12 cellular contexts compared by ENCODE assay signal in the genomic region with DNA sequence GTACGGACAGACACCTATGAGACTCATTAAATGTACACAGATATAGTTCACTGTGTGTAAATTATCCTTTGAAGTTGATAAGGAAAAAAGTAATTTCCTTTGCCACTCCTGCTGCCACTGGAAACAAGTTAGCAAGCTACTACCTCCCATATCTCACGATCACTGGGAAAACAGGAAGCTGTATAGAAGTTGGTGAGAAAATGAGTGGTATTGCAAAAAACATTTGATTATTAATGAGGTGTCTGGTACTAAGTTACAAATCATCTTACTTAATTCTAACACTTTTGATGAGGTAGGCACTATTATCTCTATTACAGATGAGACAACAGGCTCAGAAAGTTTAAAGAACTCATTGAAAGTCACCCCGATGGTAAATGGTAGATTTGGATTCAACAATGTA.
DNase-seq lines count a peak whose midpoint lies in the region; ATAC-seq, FAIRE-seq and TF ChIP-seq lines count a peak whose summit lies in the region.
"Had no signal": no experiment of that assay in that cellular context is flagged by ENCODE, and none has a peak within 500 bp of the region (broad histone marks: within the 10 kb centered on the region; RNA-seq: fewer than 3 reads in every experiment).

No MANE protein-coding gene starts in this region.

- H3K4me1 Mint-ChIP-seq in MCF 10A (ENCODE audit: insufficient read depth, unreplicated experiment) = peaks cover 19% of the 10 kb centered on the region

- BruUV-seq in MCF 10A (replicated peaks; lab: Mats Ljungman, UMichigan) = no TSS peak
- no TSS peak for BruUV-seq in GM12878 (replicated peaks; lab: Mats Ljungman, UMichigan)

- no peak overlapping the region for H3K4me3 Mint-ChIP-seq in MCF 10A (ENCODE audit: unreplicated experiment)
- H3K4me3 Mint-ChIP-seq: central memory CD8-positive, alpha-beta T cell had no signal

- no peak for TF ChIP-seq RAD21 in GM12878 (IDR thresholded peaks at IDR 0.05; ENCODE audit: insufficient read depth, low read depth, low read length)

- TF ChIP-seq POLR2A in breast epithelium (IDR thresholded peaks at IDR 0.05) (no peak), GM12878 (IDR thresholded peaks at IDR 0.05; ENCODE audit: low read depth, low read length) (no peak), transverse colon (IDR thresholded peaks at IDR 0.05) (no peak)

- no peak overlapping the region for H2AFZ ChIP-seq in GM12878 (ENCODE audit: control insufficient read depth, low read depth, low read length)

- no peak overlapping the region for H3K4me3 ChIP-seq in breast epithelium
- H3K4me3 ChIP-seq in GM12878 = no peak overlapping the region
- no peak overlapping the region for H3K4me3 ChIP-seq in muscle layer of duodenum (ENCODE audit: low read depth in 1 of 2, low read length in 2 of 2)
- H3K4me3 ChIP-seq in transverse colon = no peak overlapping the region
- H3K4me3 ChIP-seq: ovary had no signal

- intact Hi-C loops in breast epithelium (cut with DNase I; ENCODE audit: low total_unique reads) (no loop called here), MCF 10A (cut with micrococcal nuclease) (no loop called here), GM12878 (cut with micrococcal nuclease; ENCODE audit: unreplicated experiment) (no loop called here), transverse colon (cut with DNase I; ENCODE audit: low total_unique reads) (no loop called here)

- peak overlapping the region; percentile 87; the same call in 1 of the 2 replicates for H3K4me2 ChIP-seq in GM12878 (ENCODE audit: control insufficient read depth, insufficient read depth)

- H3K9me3 ChIP-seq in breast epithelium (no peaks in the 10 kb centered on the region), GM12878 (replicated peaks; ENCODE audit: control insufficient read depth, insufficient read depth, low read length) (no peaks in the 10 kb centered on the region), muscle layer of duodenum (ENCODE audit: control insufficient read depth in 1 of 2, low read length in 2 of 2) (no peaks in the 10 kb centered on the region), transverse colon (no peaks in the 10 kb centered on the region)
- H3K9me3 ChIP-seq: ovary had no signal

- RAD21 ChIA-PET in GM12878 (lab: Charles Lee; ENCODE audit: unreplicated experiment) = no interaction called here

- ATAC-seq in GM12878 = no peak
- no peak for ATAC-seq in foreskin keratinocyte

- no peaks in the 10 kb centered on the region for H3K36me3 Mint-ChIP-seq in MCF 10A (ENCODE audit: insufficient read depth, unreplicated experiment)

- SMC1A ChIA-PET in GM12878 (lab: Charles Lee; ENCODE audit: uncharacterized antibody, unreplicated experiment) = no interaction called here

- TF ChIP-seq EP300 in GM12878 (IDR thresholded peaks at IDR 0.05; ENCODE audit: borderline replicate concordance in 1 of 2, control insufficient read depth in 1 of 2, low read depth in 2 of 2, low read length in 2 of 2) = no peak
- no peak for TF ChIP-seq EP300 in transverse colon (IDR thresholded peaks at IDR 0.05; ENCODE audit: low read depth)

- H3K27ac ChIP-seq in breast epithelium = peak overlapping the region; percentile 39 to 69
- H3K27ac ChIP-seq in GM12878 (ENCODE audit: control insufficient read depth, insufficient read depth) = peak overlapping the region; percentile 71
- peak overlapping the region; percentile 75 for H3K27ac ChIP-seq in muscle layer of duodenum (ENCODE audit: low read length)
- peak overlapping the region; percentile 79 to 87 (median 82) for H3K27ac ChIP-seq in transverse colon
- H3K27ac ChIP-seq in foreskin keratinocyte = no peak overlapping the region

- 81% methylated on average over 3 of the region's 3 CpGs for WGBS in GM12878 (ENCODE audit: insufficient coverage, insufficient replicate concordance, low lambda C conversion rate, missing lambda C conversion rate)
- WGBS in transverse colon (ENCODE audit: low coverage in 1 of 2), 2 donors = 42 to 49% methylated on average over 3 of the region's 3 CpGs

- H3K79me2 ChIP-seq in GM12878 (ENCODE audit: control insufficient read depth, insufficient read depth, low read length) = no peaks in the 10 kb centered on the region

- POLR2A ChIA-PET in MCF 10A (lab: Yijun Ruan, JAX) (no interaction called here), GM12878 (lab: Charles Lee) (interaction anchor here (0.6 kb wide), 1 partner anchor 627 kb away, joined by 3 read pairs; no protein-coding TSS in a partner anchor)

- FAIRE-seq in GM12878 (lab: Jason Lieb, UNC) = no peak

- CTCF ChIA-PET in MCF 10A (lab: Yijun Ruan, JAX) (interaction anchor here (0.6 kb wide), 1 partner anchor 136 kb away, joined by 3 read pairs; no protein-coding TSS in a partner anchor), GM12878 (lab: Yijun Ruan, JAX) (interaction anchor here (1.1 kb wide), 1 partner anchor 39 kb away, joined by 3 read pairs; no protein-coding TSS in a partner anchor)

- H4K20me1 ChIP-seq in GM12878 (ENCODE audit: control insufficient read depth, insufficient read depth) = no peaks in the 10 kb centered on the region

- no peak overlapping the region for H3K27ac Mint-ChIP-seq in MCF 10A (ENCODE audit: low read depth, unreplicated experiment)

- DNase-seq in breast epithelium (ENCODE audit: low spot score in 2 of 2) = no peak
- no peak for DNase-seq in MCF 10A (ENCODE audit: unreplicated experiment)
- DNase-seq in GM12878 (ENCODE audit: low read depth, low spot score) = no peak
- DNase-seq in transverse colon = no peak
- no peak for DNase-seq in foreskin keratinocyte
- no peak for DNase-seq in AG08395 (ENCODE audit: low spot score)
- DNase-seq in activated T-cell treated with anti-CD3 and anti-CD28 coated beads, Interleukin-2, amount 50 U/mL, for 1 hour = no peak
- DNase-seq: activated CD4-positive, CD25-positive, alpha-beta regulatory T cell treated with anti-CD3 and anti-CD28 coated beads, Interleukin-2, amount 50 U/mL, for 72 hours; NCI-H510A; ovary had no signal

- TF ChIP-seq CTCF in breast epithelium (IDR thresholded peaks at IDR 0.05) = no peak
- TF ChIP-seq CTCF in MCF 10A (IDR thresholded peaks at IDR 0.05; ENCODE audit: unreplicated experiment) = no peak
- no peak for TF ChIP-seq CTCF in GM12878 (IDR thresholded peaks at IDR 0.05 in 2 of 3, conservative IDR thresholded peaks at IDR 0.05 in 1 of 3; ENCODE audit: control insufficient read depth in 2 of 3, extremely low read depth in 1 of 3, insufficient read depth in 1 of 3, low read depth in 3 of 3, low read length in 3 of 3)
- TF ChIP-seq CTCF in transverse colon (IDR thresholded peaks at IDR 0.05) = no peak
- no peak for TF ChIP-seq CTCF in foreskin keratinocyte (conservative IDR thresholded peaks at IDR 0.05)

- peaks cover 0 to 20% of the 10 kb centered on the region in 2 donors for H3K4me1 ChIP-seq in breast epithelium
- peaks cover 20% of the 10 kb centered on the region for H3K4me1 ChIP-seq in GM12878 (ENCODE audit: control insufficient read depth, insufficient read depth, low read length)
- peaks cover 20 to 39% of the 10 kb centered on the region in 2 donors for H3K4me1 ChIP-seq in muscle layer of duodenum (ENCODE audit: control insufficient read depth in 1 of 2, insufficient read depth in 2 of 2, low read length in 2 of 2)
- H3K4me1 ChIP-seq in transverse colon = peaks cover 20 to 79% (median 35%) of the 10 kb centered on the region in 4 donors
- H3K4me1 ChIP-seq in foreskin keratinocyte = no peaks in the 10 kb centered on the region

- no peaks in the 10 kb centered on the region for H3K9me3 Mint-ChIP-seq in MCF 10A (ENCODE audit: unreplicated experiment)
- H3K9me3 Mint-ChIP-seq: central memory CD8-positive, alpha-beta T cell had no signal

- in situ Hi-C loops in GM12878 (cut with MboI) = no loop called here
- in situ Hi-C loops in transverse colon (cut with MboI; ENCODE audit: low pct_ligation_motif_present in 1 of 4, low pct_unique_long_range_greater_than_20kb in 1 of 4, low sequenced_read_pairs in 3 of 4) = no loop called here

- peak overlapping the region; percentile 45; the same call in 1 of the 2 replicates for H3K9ac ChIP-seq in GM12878 (ENCODE audit: control insufficient read depth, insufficient read depth, low read length)

- H3K36me3 ChIP-seq in breast epithelium = no peaks in the 10 kb centered on the region
- no peaks in the 10 kb centered on the region for H3K36me3 ChIP-seq in GM12878 (ENCODE audit: control insufficient read depth in 2 of 2, insufficient read depth in 2 of 2, low read length in 1 of 2)
- H3K36me3 ChIP-seq in muscle layer of duodenum (ENCODE audit: control insufficient read depth in 1 of 2, insufficient read depth in 2 of 2, low read length in 2 of 2) = no peaks in the 10 kb centered on the region
- H3K36me3 ChIP-seq in transverse colon = no peaks in the 10 kb centered on the region
- H3K36me3 ChIP-seq: ovary had no signal

- H3K27me3 ChIP-seq in breast epithelium (no peaks in the 10 kb centered on the region), GM12878 (replicated peaks in 1 of 2; ENCODE audit: control insufficient read depth in 2 of 2, insufficient read depth in 2 of 2, low read length in 1 of 2) (no peaks in the 10 kb centered on the region), muscle layer of duodenum (ENCODE audit: low read depth, low read length) (no peaks in the 10 kb centered on the region), transverse colon (no peaks in the 10 kb centered on the region), foreskin keratinocyte (no peaks in the 10 kb centered on the region)
- H3K27me3 ChIP-seq: ovary had no signal

- no peaks in the 10 kb centered on the region for H3K27me3 Mint-ChIP-seq in MCF 10A (ENCODE audit: insufficient read depth, unreplicated experiment)

TF ChIP-seq in GM12878, 131 proteins besides CTCF, POLR2A, EP300 and RAD21:
- TF ChIP-seq TARDBP (IDR thresholded peaks at IDR 0.05; ENCODE audit: borderline replicate concordance) = no peak
- TF ChIP-seq CEBPB (IDR thresholded peaks at IDR 0.05; ENCODE audit: borderline replicate concordance in 1 of 2, low read depth in 2 of 2, low read length in 2 of 2) = no peak
- no peak for TF ChIP-seq DPF2 (IDR thresholded peaks at IDR 0.05)
- no peak for TF ChIP-seq FOXM1 (IDR thresholded peaks at IDR 0.05; ENCODE audit: low read depth, low read length)
